Comparison of ENCODE assay signal across 2 cellular contexts in genomic region chr4:21885770-21886169, GRCh38.
TF ChIP-seq lines count a peak whose summit lies in the region.

No MANE protein-coding gene starts in this region.

TF ChIP-seq in SK-N-SH, 30 proteins besides CTCF, POLR2A, EP300 and RAD21 (continued from another document):
- no peak for TF ChIP-seq USF2 (IDR thresholded peaks at IDR 0.05; ENCODE audit: borderline replicate concordance, low read depth, low read length)
- TF ChIP-seq GABPA (IDR thresholded peaks at IDR 0.05; ENCODE audit: low read depth): no peak
- TF ChIP-seq ELF1 (IDR thresholded peaks at IDR 0.05): no peak
- TF ChIP-seq MEF2A (IDR thresholded peaks at IDR 0.05; ENCODE audit: borderline replicate concordance, low read depth): no peak
- TF ChIP-seq RXRA (IDR thresholded peaks at IDR 0.05; ENCODE audit: borderline replicate concordance, low read depth): no peak
- TF ChIP-seq TAF1 (IDR thresholded peaks at IDR 0.05; ENCODE audit: borderline replicate concordance, low read depth, low read length): no peak
- no peak for TF ChIP-seq REST (IDR thresholded peaks at IDR 0.05; ENCODE audit: low read depth, low read length)
- TF ChIP-seq ZBTB33 (IDR thresholded peaks at IDR 0.05; ENCODE audit: borderline replicate concordance, low read depth): no peak

TF ChIP-seq in SK-N-SH treated with all-trans-retinoic acid at 6 μM for 48 hours, 23 proteins besides CTCF, POLR2A, EP300 and RAD21 (continued from another document):
- TF ChIP-seq, protein P1, sequence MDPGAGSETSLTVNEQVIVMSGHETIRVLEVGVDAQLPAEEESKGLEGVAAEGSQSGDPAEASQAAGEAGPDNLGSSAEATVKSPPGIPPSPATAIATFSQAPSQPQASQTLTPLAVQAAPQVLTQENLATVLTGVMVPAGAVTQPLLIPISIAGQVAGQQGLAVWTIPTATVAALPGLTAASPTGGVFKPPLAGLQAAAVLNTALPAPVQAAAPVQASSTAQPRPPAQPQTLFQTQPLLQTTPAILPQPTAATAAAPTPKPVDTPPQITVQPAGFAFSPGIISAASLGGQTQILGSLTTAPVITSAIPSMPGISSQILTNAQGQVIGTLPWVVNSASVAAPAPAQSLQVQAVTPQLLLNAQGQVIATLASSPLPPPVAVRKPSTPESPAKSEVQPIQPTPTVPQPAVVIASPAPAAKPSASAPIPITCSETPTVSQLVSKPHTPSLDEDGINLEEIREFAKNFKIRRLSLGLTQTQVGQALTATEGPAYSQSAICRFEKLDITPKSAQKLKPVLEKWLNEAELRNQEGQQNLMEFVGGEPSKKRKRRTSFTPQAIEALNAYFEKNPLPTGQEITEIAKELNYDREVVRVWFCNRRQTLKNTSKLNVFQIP (CRISPR knock-in tag; IDR thresholded peaks at IDR 0.05; ENCODE audit: borderline replicate concordance, low read depth): no peak
- TF ChIP-seq RARB (CRISPR knock-in tag; IDR thresholded peaks at IDR 0.05) (no peak), PPARA (CRISPR knock-in tag; IDR thresholded peaks at IDR 0.05; ENCODE audit: borderline replicate concordance) (no peak), ESRRG (CRISPR knock-in tag; IDR thresholded peaks at IDR 0.05) (no peak), ZC3H10 (CRISPR knock-in tag; IDR thresholded peaks at IDR 0.05) (no peak), SNAI2 (CRISPR knock-in tag; IDR thresholded peaks at IDR 0.05) (no peak)
- TF ChIP-seq, protein P2, sequence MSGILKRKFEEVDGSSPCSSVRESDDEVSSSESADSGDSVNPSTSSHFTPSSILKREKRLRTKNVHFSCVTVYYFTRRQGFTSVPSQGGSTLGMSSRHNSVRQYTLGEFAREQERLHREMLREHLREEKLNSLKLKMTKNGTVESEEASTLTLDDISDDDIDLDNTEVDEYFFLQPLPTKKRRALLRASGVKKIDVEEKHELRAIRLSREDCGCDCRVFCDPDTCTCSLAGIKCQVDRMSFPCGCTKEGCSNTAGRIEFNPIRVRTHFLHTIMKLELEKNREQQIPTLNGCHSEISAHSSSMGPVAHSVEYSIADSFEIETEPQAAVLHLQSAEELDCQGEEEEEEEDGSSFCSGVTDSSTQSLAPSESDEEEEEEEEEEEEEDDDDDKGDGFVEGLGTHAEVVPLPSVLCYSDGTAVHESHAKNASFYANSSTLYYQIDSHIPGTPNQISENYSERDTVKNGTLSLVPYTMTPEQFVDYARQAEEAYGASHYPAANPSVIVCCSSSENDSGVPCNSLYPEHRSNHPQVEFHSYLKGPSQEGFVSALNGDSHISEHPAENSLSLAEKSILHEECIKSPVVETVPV (CRISPR knock-in tag; IDR thresholded peaks at IDR 0.05): no peak
